Comparison of ENCODE assay signal across 11 cellular contexts in genomic region chr4:161714022-161714751, GRCh38.
DNase-seq lines count a peak whose midpoint lies in the region; ATAC-seq and TF ChIP-seq lines count a peak whose summit lies in the region.
"Had no signal": no experiment of that assay in that cellular context is flagged by ENCODE, and none has a peak within 500 bp of the region (broad histone marks: within the 10 kb centered on the region; RNA-seq: fewer than 3 reads in every experiment).

No MANE protein-coding gene starts in this region.

- H3K79me2 ChIP-seq in GM23248 (ENCODE audit: insufficient read depth), result no peaks in the 10 kb centered on the region
- no peaks in the 10 kb centered on the region for H3K79me2 ChIP-seq in SK-N-SH (ENCODE audit: insufficient read depth)
- H3K79me2 ChIP-seq in smooth muscle cell (ENCODE audit: low read depth), result no peaks in the 10 kb centered on the region
- H3K79me2 ChIP-seq in neural progenitor cell (ENCODE audit: low read depth), result no peaks in the 10 kb centered on the region

- H3K9me2 ChIP-seq in GM23248 (ENCODE audit: insufficient read depth), result no peaks in the 10 kb centered on the region
- H3K9me2 ChIP-seq in SK-N-SH, result no peaks in the 10 kb centered on the region

- H3K27me3 Mint-ChIP-seq in neural progenitor cell (ENCODE audit: insufficient read depth, low read depth), result no peaks in the 10 kb centered on the region

- TF ChIP-seq CTCF in SK-N-SH (IDR thresholded peaks at IDR 0.05) (no peak), smooth muscle cell (IDR thresholded peaks at IDR 0.05; ENCODE audit: borderline replicate concordance, insufficient read depth, poor library complexity, severe bottlenecking) (no peak), neural progenitor cell (IDR thresholded peaks at IDR 0.05) (no peak)

- no peak overlapping the region for H3K27ac Mint-ChIP-seq in neural progenitor cell

- H3K9me3 Mint-ChIP-seq in neural progenitor cell, result no peaks in the 10 kb centered on the region

- H3K4me2 ChIP-seq in GM23248 (ENCODE audit: unreplicated experiment) (no peak overlapping the region), SK-N-SH (peak overlapping the region; percentile 64), smooth muscle cell (peak overlapping the region; percentile 55), neural progenitor cell (no peak overlapping the region)

- no peaks in the 10 kb centered on the region for H3K27me3 ChIP-seq in GM23248 (replicated peaks; ENCODE audit: insufficient read depth)
- H3K27me3 ChIP-seq in SK-N-SH (ENCODE audit: insufficient read depth), result no peaks in the 10 kb centered on the region
- H3K27me3 ChIP-seq in smooth muscle cell (ENCODE audit: low read depth), result no peaks in the 10 kb centered on the region
- no peaks in the 10 kb centered on the region for H3K27me3 ChIP-seq in neural progenitor cell
- H3K27me3 ChIP-seq: ovary had no signal

- TF ChIP-seq EP300 in SK-N-SH (IDR thresholded peaks at IDR 0.05; ENCODE audit: borderline replicate concordance in 1 of 2, low read depth in 1 of 2, low read length in 1 of 2), result peak in 1 of 2 experiments; percentile 74; a peak in 2 of 4 replicates

- no peak overlapping the region for H2AFZ ChIP-seq in GM23248
- H2AFZ ChIP-seq in SK-N-SH (ENCODE audit: low read depth), result peak overlapping the region; percentile 77
- no peak overlapping the region for H2AFZ ChIP-seq in smooth muscle cell (ENCODE audit: low read depth)
- H2AFZ ChIP-seq in neural progenitor cell (replicated peaks), result no peak overlapping the region

- no peak overlapping the region for H3K9ac ChIP-seq in GM23248
- H3K9ac ChIP-seq in SK-N-SH, result peak overlapping the region; percentile 54; the same call in 1 of the 2 replicates
- peak overlapping the region; percentile 27 for H3K9ac ChIP-seq in smooth muscle cell (ENCODE audit: low read depth)
- H3K9ac ChIP-seq in neural progenitor cell, result no peak overlapping the region

- in situ Hi-C loops in GM23248 (cut with MboI), result no loop called here

- no peaks in the 10 kb centered on the region for H3K36me3 ChIP-seq in GM23248 (ENCODE audit: low read depth)
- H3K36me3 ChIP-seq in SK-N-SH (replicated peaks in 1 of 2; ENCODE audit: control insufficient read depth in 1 of 2, insufficient read depth in 2 of 2, low read length in 1 of 2), result no peaks in the 10 kb centered on the region
- no peaks in the 10 kb centered on the region for H3K36me3 ChIP-seq in smooth muscle cell (ENCODE audit: low read depth)
- H3K36me3 ChIP-seq in neural progenitor cell, result no peaks in the 10 kb centered on the region
- H3K36me3 ChIP-seq: ovary had no signal

- ATAC-seq in GM21447 (IDR thresholded peaks at IDR 0.05; ENCODE audit: unreplicated experiment), result no peak

- H3F3A ChIP-seq in GM23248 (ENCODE audit: insufficient read depth), result no peaks in the 10 kb centered on the region
- H3F3A ChIP-seq in SK-N-SH (replicated peaks; ENCODE audit: insufficient read depth), result peaks cover 13% of the 10 kb centered on the region
- H3F3A ChIP-seq in smooth muscle cell (ENCODE audit: low read depth), result no peaks in the 10 kb centered on the region
- H3F3A ChIP-seq in neural progenitor cell (ENCODE audit: low read depth), result no peaks in the 10 kb centered on the region

- no peaks in the 10 kb centered on the region for H3K9me3 ChIP-seq in GM23248 (ENCODE audit: low read depth)
- no peaks in the 10 kb centered on the region for H3K9me3 ChIP-seq in SK-N-SH
- H3K9me3 ChIP-seq in smooth muscle cell (replicated peaks; ENCODE audit: low read depth), result no peaks in the 10 kb centered on the region
- no peaks in the 10 kb centered on the region for H3K9me3 ChIP-seq in neural progenitor cell (ENCODE audit: low read depth)
- H3K9me3 ChIP-seq: ovary had no signal

- H3K4me3 Mint-ChIP-seq in neural progenitor cell, result no peak overlapping the region

- POLR2A ChIA-PET in SK-N-SH (lab: Yijun Ruan, JAX), result no interaction called here

- TF ChIP-seq RAD21 in SK-N-SH (IDR thresholded peaks at IDR 0.05; ENCODE audit: low read length), result no peak

- CTCF ChIA-PET in SK-N-SH (lab: Yijun Ruan, JAX), result interaction anchor here (0.6 kb wide), 1 partner anchor 58 kb away, joined by 3 read pairs; no protein-coding TSS in a partner anchor

- DNase-seq in GM23248 (peak; percentile 24), SK-N-SH (no peak), fibroblast of peridontal ligament (ENCODE audit: extremely low read depth) (peak; percentile 41), smooth muscle cell (lab: John Stamatoyannopoulos, UW; ENCODE audit: unreplicated experiment) (no peak), neural progenitor cell (ENCODE audit: low spot score) (no peak), GDM1 (lab: John Stamatoyannopoulos, UW) (no peak)
- DNase-seq: activated CD4-positive, alpha-beta T cell treated with anti-CD3 and anti-CD28 coated beads for 1 hour; activated gamma-delta T cell; NCI-H446; ovary had no signal

- peaks cover 10% of the 10 kb centered on the region for H3K4me1 Mint-ChIP-seq in neural progenitor cell

- whole genome bisulfite sequencing in GM23248 (ENCODE audit: low coverage in 1 of 2, low lambda C conversion rate in 2 of 2, missing lambda C conversion rate in 2 of 2), 2 experiments, result 15 to 21% methylated on average over 2 of the region's 2 CpGs
- 5% methylated on average over 2 of the region's 2 CpGs for WGBS in SK-N-SH (ENCODE audit: low lambda C conversion rate)
- WGBS in smooth muscle cell (ENCODE audit: low lambda C conversion rate), result 85% methylated on average over 2 of the region's 2 CpGs

- no peaks in the 10 kb centered on the region for H4K20me1 ChIP-seq in GM23248 (ENCODE audit: insufficient read depth)
- no peaks in the 10 kb centered on the region for H4K20me1 ChIP-seq in SK-N-SH (ENCODE audit: insufficient read depth)
- no peaks in the 10 kb centered on the region for H4K20me1 ChIP-seq in smooth muscle cell (ENCODE audit: low read depth)
- H4K20me1 ChIP-seq in neural progenitor cell (ENCODE audit: low read depth), result no peaks in the 10 kb centered on the region

- no peak overlapping the region for H3K27ac ChIP-seq in GM23248
- peak overlapping the region; percentile 82 to 92; a peak in 3 of 4 replicates for H3K27ac ChIP-seq in SK-N-SH (ENCODE audit: low read depth in 2 of 2, low read length in 1 of 2)
- peak overlapping the region; percentile 79 for H3K27ac ChIP-seq in smooth muscle cell (ENCODE audit: low read depth)
- no peak overlapping the region for H3K27ac ChIP-seq in neural progenitor cell
- H3K27ac ChIP-seq: ovary had no signal

- H3K36me3 Mint-ChIP-seq in neural progenitor cell, result no peaks in the 10 kb centered on the region

- no peaks in the 10 kb centered on the region for H3K4me1 ChIP-seq in GM23248 (ENCODE audit: insufficient read depth)
- H3K4me1 ChIP-seq in SK-N-SH (ENCODE audit: control insufficient read depth in 1 of 2, insufficient read depth in 2 of 2, low read depth in 1 of 2, low read length in 1 of 2), result peaks cover 3 to 5% of the 10 kb centered on the region in 2 experiments; a peak in 1 of 4 replicates
- peaks cover 9% of the 10 kb centered on the region for H3K4me1 ChIP-seq in smooth muscle cell (ENCODE audit: low read depth)
- no peaks in the 10 kb centered on the region for H3K4me1 ChIP-seq in neural progenitor cell

- H3K4me3 ChIP-seq in GM23248 (no peak overlapping the region), SK-N-SH (ENCODE audit: low read depth in 2 of 2, low read length in 1 of 2) (peak overlapping the region; percentile 17 to 44; a peak in 2 of 4 replicates), smooth muscle cell (no peak overlapping the region), neural progenitor cell (no peak overlapping the region)
- H3K4me3 ChIP-seq: ovary had no signal

TF ChIP-seq in SK-N-SH, 30 proteins besides CTCF, POLR2A, EP300 and RAD21 (continues in another document):
- TF ChIP-seq ELF1 (IDR thresholded peaks at IDR 0.05) (no peak), NFIC (IDR thresholded peaks at IDR 0.05; ENCODE audit: borderline replicate concordance) (no peak), EZH2phosphoT487 (IDR thresholded peaks at IDR 0.05; ENCODE audit: borderline replicate concordance, low read depth) (no peak), USF1 (IDR thresholded peaks at IDR 0.05; ENCODE audit: borderline replicate concordance, low read depth) (no peak), IRF3 (IDR thresholded peaks at IDR 0.05; ENCODE audit: low read depth, low read length) (no peak), ZBTB33 (IDR thresholded peaks at IDR 0.05; ENCODE audit: borderline replicate concordance, low read depth) (0 out of 2 replicates have a peak, but pooled peaks have one; percentile 28), POLR2AphosphoS5 (IDR thresholded peaks at IDR 0.05; ENCODE audit: low read depth, low read length) (peak; percentile 50; the same call in 1 of the 2 replicates), RCOR1 (IDR thresholded peaks at IDR 0.05; ENCODE audit: low read length) (no peak)

Comparison
In these comparisons a context has a peak if more than half of its experiments do, and no peak if none do; other contexts are left out.
1. DNase-seq: peak in GM23248 (single experiment) and fibroblast of peridontal ligament (single experiment); none in SK-N-SH (single experiment), smooth muscle cell (single experiment), neural progenitor cell (single experiment) and GDM1 (single experiment).
2. H3K27ac ChIP-seq: peak in SK-N-SH (2 of 2) and smooth muscle cell (single experiment); none in GM23248 (single experiment) and neural progenitor cell (single experiment).
3. H3K4me2 ChIP-seq: peak in SK-N-SH (single experiment) and smooth muscle cell (single experiment); none in GM23248 (single experiment) and neural progenitor cell (single experiment).
4. H3K4me3 ChIP-seq: peak in SK-N-SH (2 of 2); none in GM23248 (single experiment), smooth muscle cell (single experiment) and neural progenitor cell (single experiment).
5. H3K9ac ChIP-seq: peak in SK-N-SH (single experiment) and smooth muscle cell (single experiment); none in GM23248 (single experiment) and neural progenitor cell (single experiment).